Comparison of ENCODE assay signal across 20 cellular contexts in the genomic region with DNA sequence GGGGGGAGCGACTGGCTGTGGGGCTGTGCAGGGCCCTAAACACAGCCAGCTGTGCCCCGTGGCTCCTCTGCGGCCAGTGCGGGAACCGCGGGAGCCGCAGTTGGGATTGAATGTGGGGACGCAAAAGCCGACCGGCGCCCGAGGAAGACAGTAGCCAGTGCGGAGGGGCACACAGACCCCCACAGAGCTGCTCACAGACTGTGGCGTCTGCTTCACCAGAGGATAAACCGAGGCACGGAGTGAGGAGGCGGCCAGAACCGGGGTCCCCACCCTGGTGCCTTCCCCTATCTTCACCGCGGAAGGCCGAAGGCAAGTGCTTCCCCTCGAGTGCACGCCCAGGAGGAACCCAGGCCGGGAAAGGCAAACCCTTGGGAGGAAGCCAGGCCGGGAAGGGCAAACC. TPM values are rescaled to one million over a fixed set of nuclear protein-coding genes. Genes with fewer than 3 reads are reported as not detected.
DNase-seq lines count a peak whose midpoint lies in the region; FAIRE-seq and TF ChIP-seq lines count a peak whose summit lies in the region.
"Had no signal": no experiment of that assay in that cellular context is flagged by ENCODE, and none has a peak within 500 bp of the region (broad histone marks: within the 10 kb centered on the region; RNA-seq: fewer than 3 reads in every experiment).

No MANE protein-coding gene starts in this region.

- FAIRE-seq in kidney (lab: Jason Lieb, UNC) = no peak
- FAIRE-seq: H1 had no signal

- H3K4me3 ChIP-seq in MG63 (no peak overlapping the region), kidney (ENCODE audit: low read length in 2 of 2) (no peak overlapping the region), GM23248 (no peak overlapping the region)

- no peak overlapping the region for H3K4me2 ChIP-seq in GM23248 (ENCODE audit: unreplicated experiment)

- in situ Hi-C loops in GM23248 (cut with MboI) = no loop called here

- DNase-seq in MG63 = peak; percentile 26
- DNase-seq in ecto neural progenitor cell (ENCODE audit: low spot score) = peak; percentile 36
- DNase-seq in kidney = peak; percentile 56
- DNase-seq in posterior vena cava (ENCODE audit: low spot score) = peak; percentile 72
- DNase-seq in GM23248 = no peak
- no peak for DNase-seq in stimulated activated CD4-positive, alpha-beta T cell treated with anti-CD3 and anti-CD28 coated beads, Interleukin-4, amount 100 ng/mL, for 24 hours
- no peak for DNase-seq in effector CD4-positive, alpha-beta T cell
- DNase-seq: ACHN; AML-193; CD4-positive, CD25-positive, alpha-beta regulatory T cell; COR-L47; GF-D8; KBM-7; NCI-H1105 treated with DMSO at 0.1 percent for 48 hours; NCI-H1694; NCI-H2081 treated with DMSO at 0.1 percent for 48 hours; NCI-H446 treated with DMSO at 0.1 percent for 48 hours; NCI-H69 had no signal

- H3K27me3 ChIP-seq in MG63 = no peaks in the 10 kb centered on the region
- H3K27me3 ChIP-seq in GM23248 (replicated peaks; ENCODE audit: insufficient read depth) = no peaks in the 10 kb centered on the region

- H3K9me2 ChIP-seq in GM23248 (ENCODE audit: insufficient read depth) = no peaks in the 10 kb centered on the region

- WGBS in GM23248 (ENCODE audit: low coverage in 1 of 2, low lambda C conversion rate in 2 of 2, missing lambda C conversion rate in 2 of 2), 2 experiments = 85 to 92% methylated on average over 23 to 25 of the region's 25 CpGs

- H3K36me3 ChIP-seq in MG63 (no peaks in the 10 kb centered on the region), kidney (ENCODE audit: control insufficient read depth in 1 of 2, insufficient read depth in 2 of 2, low read length in 2 of 2) (no peaks in the 10 kb centered on the region), GM23248 (ENCODE audit: low read depth) (no peaks in the 10 kb centered on the region)

- H2AFZ ChIP-seq in GM23248 = no peak overlapping the region

- H4K20me1 ChIP-seq in GM23248 (ENCODE audit: insufficient read depth) = no peaks in the 10 kb centered on the region

- intact Hi-C loops in kidney (cut with DNase I) (no loop called here), posterior vena cava (cut with DNase I) (no loop called here)

- H3K79me2 ChIP-seq in GM23248 (ENCODE audit: insufficient read depth) = no peaks in the 10 kb centered on the region

- H3K27ac ChIP-seq in kidney (ENCODE audit: low read depth in 2 of 2, low read length in 2 of 2) (no peak overlapping the region), GM23248 (no peak overlapping the region)

- H3K9ac ChIP-seq in kidney (ENCODE audit: low read length in 2 of 2) (no peak overlapping the region), GM23248 (no peak overlapping the region)

- TF ChIP-seq CTCF in kidney (IDR thresholded peaks at IDR 0.05; ENCODE audit: borderline replicate concordance, extremely low read depth, insufficient read depth) = no peak

- no peaks in the 10 kb centered on the region for H3K4me1 ChIP-seq in kidney (ENCODE audit: control insufficient read depth in 1 of 2, insufficient read depth in 1 of 2, low read depth in 1 of 2, low read length in 2 of 2)
- no peaks in the 10 kb centered on the region for H3K4me1 ChIP-seq in GM23248 (ENCODE audit: insufficient read depth)

- no peaks in the 10 kb centered on the region for H3F3A ChIP-seq in GM23248 (ENCODE audit: insufficient read depth)

- no peaks in the 10 kb centered on the region for H3K9me3 ChIP-seq in MG63
- no peaks in the 10 kb centered on the region for H3K9me3 ChIP-seq in kidney (ENCODE audit: control insufficient read depth in 1 of 2, low read length in 2 of 2)
- no peaks in the 10 kb centered on the region for H3K9me3 ChIP-seq in GM23248 (ENCODE audit: low read depth)

RNA-seq across cellular contexts. Expression of gene TMEM52, which starts 8.7 kb away (rescaled TPM):
- not detected in 2 replicates for total RNA-seq in MG63 (2014; rRNA removed; shearing (Covaris generic); ENCODE audit: low replicate concordance)
- total RNA-seq in kidney = 0.50 TPM
- 5.1 TPM for polyA plus RNA-seq in kidney (ENCODE audit: insufficient read depth, low read depth, low replicate concordance)
- not detected for total RNA-seq in posterior vena cava
- not detected in 2 replicates for total RNA-seq in GM23248 (2014; rRNA removed; shearing (Covaris generic))
- 0.28 and 0.40 TPM in 2 replicates for polyA plus RNA-seq in GM23248 (2016; fragmentation: Nextera tagmentation; extraction: Ambion mirVana)
- total RNA-seq: SK-MEL-5 had no signal

RNA-seq across cellular contexts. Expression of gene CALML6, which starts 12.7 kb away (rescaled TPM):
- total RNA-seq in MG63 (2014; rRNA removed; shearing (Covaris generic); ENCODE audit: low replicate concordance) = 0.20 TPM in 1 of 2 replicates, not detected in the other
- 0.13 TPM for total RNA-seq in kidney
- polyA plus RNA-seq in kidney (ENCODE audit: insufficient read depth, low read depth, low replicate concordance) = 1.2 TPM
- total RNA-seq in posterior vena cava = under 1 TPM in 1 of 2 donors, not detected in 1; 0.37 TPM
- total RNA-seq in GM23248 (2014; rRNA removed; shearing (Covaris generic)) = 0.11 and 0.51 TPM in 2 replicates
- polyA plus RNA-seq in GM23248 (2016; fragmentation: Nextera tagmentation; extraction: Ambion mirVana) = not detected in 2 replicates
- total RNA-seq: CD4-positive, CD25-positive, alpha-beta regulatory T cell had no signal
- polyA plus RNA-seq: CD4-positive, CD25-positive, alpha-beta regulatory T cell had no signal

RNA-seq across cellular contexts. Expression of gene GNB1, which starts 36.9 kb away (rescaled TPM):
- total RNA-seq in MG63 (2014; rRNA removed; shearing (Covaris generic); ENCODE audit: low replicate concordance) = 327 and 329 TPM in 2 replicates
- total RNA-seq in kidney (347 TPM), posterior vena cava (100 to 1,000 TPM; 318 to 379 TPM)
- polyA plus RNA-seq in kidney (ENCODE audit: insufficient read depth, low read depth, low replicate concordance) (144 TPM), GM23248 (2016; fragmentation: Nextera tagmentation; extraction: Ambion mirVana) (92.0 and 148 TPM in 2 replicates)
- 87.6 and 97.7 TPM in 2 replicates for total RNA-seq in GM23248 (2014; rRNA removed; shearing (Covaris generic))

Comparison
In these comparisons a context has a peak if more than half of its experiments do, and no peak if none do; other contexts are left out.
1. DNase-seq: peak in MG63 (single experiment), ecto neural progenitor cell (single experiment), kidney (single experiment) and posterior vena cava (single experiment); none in GM23248 (single experiment), stimulated activated CD4-positive, alpha-beta T cell treated with anti-CD3 and anti-CD28 coated beads, Interleukin-4, amount 100 ng/mL, for 24 hours (single experiment) and effector CD4-positive, alpha-beta T cell (single experiment).